31 cellular contexts compared by ENCODE assay signal in the genomic region with DNA sequence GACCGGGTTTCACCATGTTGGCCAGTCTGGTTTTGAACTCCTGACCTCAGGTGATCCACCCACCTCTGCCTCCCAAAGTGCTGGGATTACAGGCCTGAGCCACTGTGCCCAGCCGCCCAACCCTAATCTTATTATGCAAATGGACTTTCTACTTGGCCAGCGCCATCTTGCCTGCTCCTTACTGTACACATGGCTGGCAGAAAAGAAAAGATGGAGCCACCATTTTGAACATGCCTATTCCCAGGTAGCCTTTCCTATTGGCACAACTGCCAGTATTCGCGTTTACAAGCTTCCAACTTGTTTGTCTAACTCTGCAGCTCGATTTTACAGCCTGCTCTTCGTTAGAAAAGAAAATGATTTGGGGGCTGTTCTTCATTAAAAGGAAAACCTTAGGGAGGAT.
"Had no signal": no experiment of that assay in that cellular context is flagged by ENCODE, and none has a peak within 500 bp of the region (broad histone marks: within the 10 kb centered on the region; RNA-seq: fewer than 3 reads in every experiment).

No MANE protein-coding gene starts in this region.

- H3K9me3 ChIP-seq: body of pancreas, breast epithelium, Peyer's patch had no signal

- H3K36me3 ChIP-seq: breast epithelium, Peyer's patch had no signal

- H3K27ac ChIP-seq: body of pancreas, breast epithelium, KMS-11, Peyer's patch had no signal

- DNase-seq: activated CD4-positive, alpha-beta T cell treated with anti-CD3 and anti-CD28 coated beads, Interleukin-2, amount 10 ng/mL, durations not matched to agents 7 days and 5 days; activated CD4-positive, alpha-beta T cell treated with anti-CD3 and anti-CD28 coated beads, Interleukin-2, amount 50 U/mL, for 48 hours; activated CD8-positive, alpha-beta T cell treated with anti-CD3 and anti-CD28 coated beads, Interleukin-2, amount 10 ng/mL, durations not matched to agents 7 days and 5 days; activated gamma-delta T cell; activated naive CD4-positive, alpha-beta T cell treated with Interleukin-2 at 50 U/mL for 16 hours; activated naive CD8-positive, alpha-beta T cell treated with anti-CD3 and anti-CD28 coated beads, Interleukin-2, amount 10 ng/mL, durations not matched to agents 7 days and 5 days; activated T-cell treated with anti-CD3 and anti-CD28 coated beads, Interleukin-2, amount 50 U/mL, for 24 hours; body of pancreas; cerebellar nuclear complex; NCI-H1092 treated with DMSO at 0.1 percent for 48 hours; NCI-H1417; NCI-H187 treated with DMSO at 0.1 percent for 48 hours; NCI-H2081; NCI-H2171 treated with DMSO at 0.1 percent for 48 hours; NCI-H2227 treated with DMSO at 0.1 percent for 48 hours; NCI-H510A treated with DMSO at 0.1 percent for 48 hours; NCI-H526 treated with DMSO at 0.1 percent for 48 hours; NCI-H774; NK-92 treated with Interleukin-12 subunit alpha and Interleukin-12 subunit beta, amount 100 ng/mL, for 24 hours; PC-3; Peyer's patch; RPMI8226; SHP77 treated with DMSO at 0.1 percent for 48 hours; SW 1271; T-helper 1 cell; T1000 had no signal

- H3K4me3 Mint-ChIP-seq: activated CD4-positive, alpha-beta T cell treated with anti-CD3 and anti-CD28 coated beads, Interleukin-2, amount 10 ng/mL, durations not matched to agents 7 days and 5 days; activated CD8-positive, alpha-beta T cell treated with anti-CD3 and anti-CD28 coated beads, Interleukin-2, amount 10 ng/mL, durations not matched to agents 7 days and 5 days; activated naive CD4-positive, alpha-beta T cell treated with anti-CD3 and anti-CD28 coated beads, Interleukin-2, amount 50 U/mL, for 24 hours; activated naive CD8-positive, alpha-beta T cell treated with anti-CD3 and anti-CD28 coated beads, Interleukin-2, amount 10 ng/mL, durations not matched to agents 7 days and 5 days; activated T-cell treated with anti-CD3 and anti-CD28 coated beads, Interleukin-2, amount 50 U/mL, for 24 hours had no signal

- H3K4me2 ChIP-seq: KMS-11 had no signal

- H3K4me1 ChIP-seq: body of pancreas, breast epithelium, Peyer's patch had no signal

- H3K27me3 ChIP-seq: body of pancreas, breast epithelium, Peyer's patch had no signal

- H3K4me1 Mint-ChIP-seq: activated naive CD4-positive, alpha-beta T cell treated with anti-CD3 and anti-CD28 coated beads, Interleukin-2, amount 50 U/mL, for 24 hours had no signal

- FAIRE-seq: astrocyte had no signal

- ATAC-seq: activated CD8-positive, alpha-beta T cell treated with anti-CD3 and anti-CD28 coated beads, Interleukin-2, amount 10 ng/mL, durations not matched to agents 7 days and 5 days; body of pancreas; PC-3 had no signal

- H3K9ac ChIP-seq: KMS-11 had no signal

- H3K4me3 ChIP-seq: body of pancreas, breast epithelium, Peyer's patch had no signal

- H3K27ac Mint-ChIP-seq: activated CD4-positive, alpha-beta T cell treated with anti-CD3 and anti-CD28 coated beads, Interleukin-2, amount 10 ng/mL, durations not matched to agents 7 days and 5 days; activated CD8-positive, alpha-beta T cell treated with anti-CD3 and anti-CD28 coated beads, Interleukin-2, amount 10 ng/mL, durations not matched to agents 7 days and 5 days; activated naive CD4-positive, alpha-beta T cell treated with anti-CD3 and anti-CD28 coated beads, Interleukin-2, amount 50 U/mL, for 24 hours; activated naive CD8-positive, alpha-beta T cell treated with anti-CD3 and anti-CD28 coated beads, Interleukin-2, amount 10 ng/mL, durations not matched to agents 7 days and 5 days; activated T-cell treated with anti-CD3 and anti-CD28 coated beads, Interleukin-2, amount 50 U/mL, for 24 hours; activated T-helper 2 cell treated with anti-CD3 and anti-CD28 coated beads, Interferon-gamma antibody, Interleukin-2, Interleukin-4, amounts not matched to agents 10 μg/mL and 5 μg/mL and 100 μg/mL, durations not matched to agents 14 hours and 24 hours and 36 hours had no signal

- H3K27me3 Mint-ChIP-seq: activated CD4-positive, alpha-beta T cell treated with anti-CD3 and anti-CD28 coated beads, Interleukin-2, amount 10 ng/mL, durations not matched to agents 7 days and 5 days; activated naive CD4-positive, alpha-beta T cell treated with anti-CD3 and anti-CD28 coated beads, Interleukin-2, amount 50 U/mL, for 24 hours; activated naive CD8-positive, alpha-beta T cell treated with anti-CD3 and anti-CD28 coated beads, Interleukin-2, amount 10 ng/mL, durations not matched to agents 7 days and 5 days; activated T-cell treated with anti-CD3 and anti-CD28 coated beads, Interleukin-2, amount 50 U/mL, for 24 hours had no signal
